1 cellular context compared by ENCODE assay signal in genomic region chr3:34727700-34728099, GRCh38.
TF ChIP-seq lines count a peak whose summit lies in the region.

No MANE protein-coding gene starts in this region.

TF ChIP-seq in HepG2, 621 proteins besides CTCF, POLR2A, EP300 and RAD21 (continued from another document):
- TF ChIP-seq, protein P1, sequence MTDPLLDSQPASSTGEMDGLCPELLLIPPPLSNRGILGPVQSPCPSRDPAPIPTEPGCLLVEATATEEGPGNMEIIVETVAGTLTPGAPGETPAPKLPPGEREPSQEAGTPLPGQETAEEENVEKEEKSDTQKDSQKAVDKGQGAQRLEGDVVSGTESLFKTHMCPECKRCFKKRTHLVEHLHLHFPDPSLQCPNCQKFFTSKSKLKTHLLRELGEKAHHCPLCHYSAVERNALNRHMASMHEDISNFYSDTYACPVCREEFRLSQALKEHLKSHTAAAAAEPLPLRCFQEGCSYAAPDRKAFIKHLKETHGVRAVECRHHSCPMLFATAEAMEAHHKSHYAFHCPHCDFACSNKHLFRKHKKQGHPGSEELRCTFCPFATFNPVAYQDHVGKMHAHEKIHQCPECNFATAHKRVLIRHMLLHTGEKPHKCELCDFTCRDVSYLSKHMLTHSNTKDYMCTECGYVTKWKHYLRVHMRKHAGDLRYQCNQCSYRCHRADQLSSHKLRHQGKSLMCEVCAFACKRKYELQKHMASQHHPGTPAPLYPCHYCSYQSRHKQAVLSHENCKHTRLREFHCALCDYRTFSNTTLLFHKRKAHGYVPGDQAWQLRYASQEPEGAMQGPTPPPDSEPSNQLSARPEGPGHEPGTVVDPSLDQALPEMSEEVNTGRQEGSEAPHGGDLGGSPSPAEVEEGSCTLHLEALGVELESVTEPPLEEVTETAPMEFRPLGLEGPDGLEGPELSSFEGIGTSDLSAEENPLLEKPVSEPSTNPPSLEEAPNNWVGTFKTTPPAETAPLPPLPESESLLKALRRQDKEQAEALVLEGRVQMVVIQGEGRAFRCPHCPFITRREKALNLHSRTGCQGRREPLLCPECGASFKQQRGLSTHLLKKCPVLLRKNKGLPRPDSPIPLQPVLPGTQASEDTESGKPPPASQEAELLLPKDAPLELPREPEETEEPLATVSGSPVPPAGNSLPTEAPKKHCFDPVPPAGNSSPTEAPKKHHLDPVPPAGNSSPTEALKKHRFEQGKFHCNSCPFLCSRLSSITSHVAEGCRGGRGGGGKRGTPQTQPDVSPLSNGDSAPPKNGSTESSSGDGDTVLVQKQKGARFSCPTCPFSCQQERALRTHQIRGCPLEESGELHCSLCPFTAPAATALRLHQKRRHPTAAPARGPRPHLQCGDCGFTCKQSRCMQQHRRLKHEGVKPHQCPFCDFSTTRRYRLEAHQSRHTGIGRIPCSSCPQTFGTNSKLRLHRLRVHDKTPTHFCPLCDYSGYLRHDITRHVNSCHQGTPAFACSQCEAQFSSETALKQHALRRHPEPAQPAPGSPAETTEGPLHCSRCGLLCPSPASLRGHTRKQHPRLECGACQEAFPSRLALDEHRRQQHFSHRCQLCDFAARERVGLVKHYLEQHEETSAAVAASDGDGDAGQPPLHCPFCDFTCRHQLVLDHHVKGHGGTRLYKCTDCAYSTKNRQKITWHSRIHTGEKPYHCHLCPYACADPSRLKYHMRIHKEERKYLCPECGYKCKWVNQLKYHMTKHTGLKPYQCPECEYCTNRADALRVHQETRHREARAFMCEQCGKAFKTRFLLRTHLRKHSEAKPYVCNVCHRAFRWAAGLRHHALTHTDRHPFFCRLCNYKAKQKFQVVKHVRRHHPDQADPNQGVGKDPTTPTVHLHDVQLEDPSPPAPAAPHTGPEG (CRISPR knock-in tag; IDR thresholded peaks at IDR 0.05) = no peak
- TF ChIP-seq MAFF (IDR thresholded peaks at IDR 0.05; ENCODE audit: low read depth, low read length) (no peak), ZNF879 (CRISPR knock-in tag; IDR thresholded peaks at IDR 0.05) (no peak), CCDC6 (CRISPR knock-in tag; IDR thresholded peaks at IDR 0.05) (no peak), HOXA7 (CRISPR knock-in tag; IDR thresholded peaks at IDR 0.05) (no peak), ZBTB26 (CRISPR knock-in tag; IDR thresholded peaks at IDR 0.05; ENCODE audit: borderline replicate concordance) (no peak), FOXC1 (CRISPR knock-in tag; IDR thresholded peaks at IDR 0.05; ENCODE audit: borderline replicate concordance) (no peak), JUNB (CRISPR knock-in tag; IDR thresholded peaks at IDR 0.05; ENCODE audit: borderline replicate concordance) (no peak), GPBP1L1 (CRISPR knock-in tag; IDR thresholded peaks at IDR 0.05) (no peak)
- TF ChIP-seq, protein P2, sequence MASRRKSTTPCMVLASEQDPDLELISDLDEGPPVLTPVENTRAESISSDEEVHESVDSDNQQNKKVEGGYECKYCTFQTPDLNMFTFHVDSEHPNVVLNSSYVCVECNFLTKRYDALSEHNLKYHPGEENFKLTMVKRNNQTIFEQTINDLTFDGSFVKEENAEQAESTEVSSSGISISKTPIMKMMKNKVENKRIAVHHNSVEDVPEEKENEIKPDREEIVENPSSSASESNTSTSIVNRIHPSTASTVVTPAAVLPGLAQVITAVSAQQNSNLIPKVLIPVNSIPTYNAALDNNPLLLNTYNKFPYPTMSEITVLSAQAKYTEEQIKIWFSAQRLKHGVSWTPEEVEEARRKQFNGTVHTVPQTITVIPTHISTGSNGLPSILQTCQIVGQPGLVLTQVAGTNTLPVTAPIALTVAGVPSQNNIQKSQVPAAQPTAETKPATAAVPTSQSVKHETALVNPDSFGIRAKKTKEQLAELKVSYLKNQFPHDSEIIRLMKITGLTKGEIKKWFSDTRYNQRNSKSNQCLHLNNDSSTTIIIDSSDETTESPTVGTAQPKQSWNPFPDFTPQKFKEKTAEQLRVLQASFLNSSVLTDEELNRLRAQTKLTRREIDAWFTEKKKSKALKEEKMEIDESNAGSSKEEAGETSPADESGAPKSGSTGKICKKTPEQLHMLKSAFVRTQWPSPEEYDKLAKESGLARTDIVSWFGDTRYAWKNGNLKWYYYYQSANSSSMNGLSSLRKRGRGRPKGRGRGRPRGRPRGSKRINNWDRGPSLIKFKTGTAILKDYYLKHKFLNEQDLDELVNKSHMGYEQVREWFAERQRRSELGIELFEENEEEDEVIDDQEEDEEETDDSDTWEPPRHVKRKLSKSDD (CRISPR knock-in tag; IDR thresholded peaks at IDR 0.05; ENCODE audit: low read depth) = no peak
